ENCODE assay signal across 8 cellular contexts in the genomic region with DNA sequence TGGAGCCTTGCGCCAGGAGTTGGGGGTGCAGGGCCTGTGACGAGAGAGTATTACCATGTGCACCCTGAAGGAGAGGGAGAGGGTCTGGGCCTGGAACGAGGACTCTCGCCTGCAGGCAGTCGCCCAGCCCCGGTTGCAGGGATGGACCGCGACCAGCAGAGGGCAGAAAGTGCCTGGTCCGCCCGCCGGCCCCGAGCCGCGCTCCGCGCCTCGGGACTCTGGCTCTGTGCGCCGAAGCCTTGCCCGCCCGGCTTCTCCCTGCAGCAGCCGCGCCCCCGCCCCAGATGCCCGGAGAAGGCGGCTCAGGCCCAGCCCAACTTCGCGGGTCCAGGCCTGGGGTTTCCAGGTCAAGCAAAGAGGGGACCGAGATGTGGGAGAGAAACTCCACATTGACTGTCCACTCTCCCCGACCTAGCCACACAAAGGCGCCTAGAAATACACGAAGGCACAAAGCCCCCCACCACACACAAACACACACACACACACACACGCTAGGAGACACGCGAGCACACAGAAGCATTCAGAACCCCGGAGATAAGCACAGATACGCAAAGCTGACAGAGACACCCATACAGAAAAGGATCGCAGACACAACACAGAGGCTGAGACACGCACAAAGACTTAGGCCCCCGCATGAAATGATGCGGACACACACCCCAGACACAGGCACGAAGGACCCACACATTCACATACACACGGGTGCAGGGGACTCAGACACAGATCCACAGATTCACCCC. TPM values are rescaled to one million over a fixed set of nuclear protein-coding genes. Genes with fewer than 3 reads are reported as not detected.
A peak's percentile ranks its signal among the peaks of the same experiment; 100 is the strongest.
DNase-seq lines count a peak whose midpoint lies in the region; ATAC-seq, FAIRE-seq and TF ChIP-seq lines count a peak whose summit lies in the region.

No MANE protein-coding gene starts in this region.

- H3K27me3 ChIP-seq in bronchial epithelial cell (ENCODE audit: control insufficient read depth, insufficient read depth, low read length) (peaks cover 52% of the 10 kb centered on the region), keratinocyte (ENCODE audit: control insufficient read depth, extremely low read depth, insufficient read depth, low read length) (peaks cover 47% of the 10 kb centered on the region)

- ATAC-seq in GM21576 (IDR thresholded peaks at IDR 0.05; ENCODE audit: unreplicated experiment), result no peak

- H3K79me2 ChIP-seq in keratinocyte (ENCODE audit: control insufficient read depth, insufficient read depth, low read length), result no peaks in the 10 kb centered on the region

- dilution Hi-C loops in keratinocyte (cut with MboI; ENCODE audit: extremely low pct_ligation_motif_present, low sequenced_read_pairs), result no loop called here

- FAIRE-seq in bronchial epithelial cell (lab: Jason Lieb, UNC), result no peak
- FAIRE-seq in keratinocyte (lab: Jason Lieb, UNC), result peak; percentile 26

- H3K9me3 ChIP-seq in keratinocyte (ENCODE audit: control insufficient read depth, low read depth, low read length), result no peaks in the 10 kb centered on the region

- H3K36me3 ChIP-seq in bronchial epithelial cell (ENCODE audit: control insufficient read depth, insufficient read depth, low read length), result no peaks in the 10 kb centered on the region
- no peaks in the 10 kb centered on the region for H3K36me3 ChIP-seq in keratinocyte (ENCODE audit: control insufficient read depth in 2 of 2, extremely low read depth in 1 of 2, insufficient read depth in 2 of 2, low read length in 2 of 2)

- H2AFZ ChIP-seq in keratinocyte (ENCODE audit: control insufficient read depth, low read length), result no peak overlapping the region

- no peak overlapping the region for H3K27ac ChIP-seq in keratinocyte (ENCODE audit: control insufficient read depth, insufficient read depth, low read length)

- no peaks in the 10 kb centered on the region for H3K9me1 ChIP-seq in keratinocyte (ENCODE audit: control insufficient read depth, extremely low read depth, insufficient read depth, low read length)

- TF ChIP-seq CTCF in bronchial epithelial cell (IDR thresholded peaks at IDR 0.05; ENCODE audit: insufficient read depth, low read length, severe bottlenecking) (peak; percentile 97), keratinocyte (optimal IDR thresholded peaks at IDR 0.05 in 1 of 3, IDR thresholded peaks at IDR 0.05 in 1 of 3, conservative IDR thresholded peaks at IDR 0.05 in 1 of 3; ENCODE audit: extremely low read depth in 1 of 3, insufficient read depth in 2 of 3, low read length in 3 of 3) (peak; percentile 70 to 96 (median 86))

- H4K20me1 ChIP-seq in keratinocyte (ENCODE audit: control insufficient read depth, extremely low read depth, insufficient read depth, low read length), result no peaks in the 10 kb centered on the region

- H3K4me2 ChIP-seq in keratinocyte (ENCODE audit: control insufficient read depth, extremely low read depth, insufficient read depth, low read depth, low read length), result peak overlapping the region; percentile 45

- H3K9ac ChIP-seq in keratinocyte (ENCODE audit: control insufficient read depth, extremely low read depth, insufficient read depth, low read length), result no peak overlapping the region

- H3K4me3 ChIP-seq in bronchial epithelial cell (ENCODE audit: low read depth, low read length) (no peak overlapping the region), keratinocyte (ENCODE audit: control insufficient read depth in 2 of 3, extremely low read depth in 1 of 3, insufficient read depth in 2 of 3, low read depth in 1 of 3, low read length in 3 of 3) (peak overlapping the region; percentile 2 to 23 (median 13))

- DNase-seq in NCI-H2107 (lab: John Stamatoyannopoulos, UW) (peak; percentile 17), NCI-H2107 treated with DMSO at 0.1 percent for 48 hours (lab: John Stamatoyannopoulos, UW; ENCODE audit: unreplicated experiment) (no peak), NCI-H146 treated with DMSO at 0.1 percent for 48 hours (lab: John Stamatoyannopoulos, UW; ENCODE audit: unreplicated experiment) (peak; percentile 1), bronchial epithelial cell (ENCODE audit: low read depth) (peak; percentile 21), keratinocyte (ENCODE audit: low read depth, low spot score) (no peak)
- peak; percentile 30 for DNase-seq in activated CD4-positive, CD25-positive, alpha-beta regulatory T cell treated with anti-CD3 and anti-CD28 coated beads, Interleukin-2, amount 50 U/mL, for 16 hours (ENCODE audit: low read depth, low spot score)
- peak; percentile 40 to 74 (median 55) for DNase-seq in stimulated activated CD4-positive, alpha-beta T cell treated with anti-CD3 and anti-CD28 coated beads, Interleukin-1b, Interleukin-23, amount 100 ng/mL, for 24 hours (ENCODE audit: low read depth in 4 of 4, low spot score in 1 of 4)

- H3K4me1 ChIP-seq in keratinocyte (ENCODE audit: control insufficient read depth, extremely low read depth, insufficient read depth, low read length), result peaks cover 9% of the 10 kb centered on the region

RNA-seq across cellular contexts. Expression of a gene that starts 2.0 kb away (rescaled TPM):
- under 0.01 TPM in 1 of 2 replicates, not detected in the other for total RNA-seq in bronchial epithelial cell
- 0.24 to 0.59 TPM (median 0.54 TPM) in 3 replicates for polyA plus RNA-seq in keratinocyte
- polyA plus RNA-seq in keratinocyte (2011; ENCODE audit: low read depth), result 0.25 TPM
- 0.43 and 0.75 TPM in 2 replicates for polyA plus RNA-seq in keratinocyte (2011; cell fraction: cytosol; rRNA removed)
- 2.0 and 2.1 TPM in 2 replicates for polyA plus RNA-seq in keratinocyte (2011; cell fraction: nucleus; rRNA removed)
- polyA plus RNA-seq in keratinocyte (2012; ENCODE audit: low replicate concordance), result 0.47 and 1.6 TPM in 2 replicates
- 0.46 to 1.9 TPM (median 0.70 TPM) in 3 replicates for polyA minus RNA-seq in keratinocyte
- 0.96 TPM for polyA minus RNA-seq in keratinocyte (2011; cell fraction: cytosol; rRNA and poly(A)+ RNA removed)
- 0.53 and 0.85 TPM in 2 replicates for polyA minus RNA-seq in keratinocyte (2011; cell fraction: nucleus; rRNA and poly(A)+ RNA removed)

Comparison
In these comparisons a context has a peak if more than half of its experiments do, and no peak if none do; other contexts are left out.
1. DNase-seq: peak in NCI-H2107 (single experiment), NCI-H146 treated with DMSO at 0.1 percent for 48 hours (single experiment), activated CD4-positive, CD25-positive, alpha-beta regulatory T cell treated with anti-CD3 and anti-CD28 coated beads, Interleukin-2, amount 50 U/mL, for 16 hours (single experiment), bronchial epithelial cell (single experiment) and stimulated activated CD4-positive, alpha-beta T cell treated with anti-CD3 and anti-CD28 coated beads, Interleukin-1b, Interleukin-23, amount 100 ng/mL, for 24 hours (4 of 4); none in NCI-H2107 treated with DMSO at 0.1 percent for 48 hours (single experiment) and keratinocyte (single experiment).